Comparison of ENCODE assay signal across 22 cellular contexts in genomic region chr19:46723471-46723870, GRCh38.
"Had no signal": no experiment of that assay in that cellular context is flagged by ENCODE, and none has a peak within 500 bp of the region (broad histone marks: within the 10 kb centered on the region; RNA-seq: fewer than 3 reads in every experiment).

No MANE protein-coding gene starts in this region.

- H3K9me3 Mint-ChIP-seq: activated T-helper 1 cell treated with anti-CD3 and anti-CD28 coated beads, Interleukin-12 subunit alpha, Interleukin-12 subunit beta, Interleukin-2, Interleukin-4 antibody, amounts not matched to agents 30 ng/mL and 10 ng/mL and 1 ng/mL, durations not matched to agents 14 hours and 24 hours and 36 hours; endodermal cell; mesothelial cell of epicardium; neural progenitor cell had no signal

- H3K4me3 Mint-ChIP-seq: activated naive CD8-positive, alpha-beta T cell; activated T-helper 1 cell treated with anti-CD3 and anti-CD28 coated beads, Interleukin-12 subunit alpha, Interleukin-12 subunit beta, Interleukin-2, Interleukin-4 antibody, amounts not matched to agents 30 ng/mL and 10 ng/mL and 1 ng/mL, durations not matched to agents 14 hours and 24 hours and 36 hours; endodermal cell; mesothelial cell of epicardium; neural progenitor cell had no signal

- H3K27ac ChIP-seq: body of pancreas, epithelial cell of prostate, hepatocyte, lower lobe of right lung, neural progenitor cell, ovary, psoas muscle, thoracic aorta had no signal

- H3K4me2 ChIP-seq: hepatocyte, neural progenitor cell had no signal

- H3K4me1 ChIP-seq: neural progenitor cell, psoas muscle had no signal

- DNase-seq: activated CD4-positive, alpha-beta T cell treated with anti-CD3 and anti-CD28 coated beads, Interleukin-2, amount 50 U/mL, for 1 hour; activated CD4-positive, CD25-positive, alpha-beta regulatory T cell treated with anti-CD3 and anti-CD28 coated beads, Interleukin-2, amount 50 U/mL, for 72 hours; activated T-cell treated with anti-CD3 and anti-CD28 coated beads for 4 hours; amniotic stem cell; body of pancreas; endodermal cell; foreskin fibroblast; islet precursor cell; ovary; psoas muscle; T-helper 1 cell; T1000; upper lobe of left lung had no signal

- H3K9me3 ChIP-seq: body of pancreas, lower lobe of right lung, ovary, psoas muscle, thoracic aorta, upper lobe of left lung had no signal

- H3K27me3 Mint-ChIP-seq: activated naive CD8-positive, alpha-beta T cell had no signal

- H2AFZ ChIP-seq: hepatocyte, neural progenitor cell had no signal

- H3K4me1 Mint-ChIP-seq: endodermal cell, mesothelial cell of epicardium had no signal

- ATAC-seq: body of pancreas, lower lobe of right lung, psoas muscle, right cardiac atrium had no signal

- H3K36me3 ChIP-seq: neural progenitor cell, ovary had no signal

- H3K4me3 ChIP-seq: body of pancreas, hepatocyte, lower lobe of right lung, neural progenitor cell, ovary, psoas muscle, thoracic aorta, upper lobe of left lung had no signal

- H3K27me3 ChIP-seq: body of pancreas, hepatocyte, neural progenitor cell, ovary, upper lobe of left lung had no signal

- H3K27ac Mint-ChIP-seq: activated naive CD8-positive, alpha-beta T cell; activated T-helper 1 cell treated with anti-CD3 and anti-CD28 coated beads, Interleukin-12 subunit alpha, Interleukin-12 subunit beta, Interleukin-2, Interleukin-4 antibody, amounts not matched to agents 30 ng/mL and 10 ng/mL and 1 ng/mL, durations not matched to agents 14 hours and 24 hours and 36 hours; endodermal cell; mesothelial cell of epicardium; neural progenitor cell had no signal
